10 cellular contexts compared by ENCODE assay signal in genomic region chr4:115113382-115114106, GRCh38. TPM values are rescaled to one million over a fixed set of nuclear protein-coding genes. Genes with fewer than 3 reads are reported as not detected.
DNase-seq lines count a peak whose midpoint lies in the region; ATAC-seq and TF ChIP-seq lines count a peak whose summit lies in the region.
"Had no signal": no experiment of that assay in that cellular context is flagged by ENCODE, and none has a peak within 500 bp of the region (broad histone marks: within the 10 kb centered on the region; RNA-seq: fewer than 3 reads in every experiment).

Gene NDST4, minus strand, starts transcription at chr4:115113620. Its CDS starts 36,584 bp downstream, at chr4:115077036.

- H3K36me3 ChIP-seq in A673 (ENCODE audit: insufficient read depth, low read length, poor library complexity, severe bottlenecking) (no peaks in the 10 kb centered on the region), WERI-Rb-1 (no peaks in the 10 kb centered on the region)
- H3K36me3 ChIP-seq: BLaER1 treated with 17β-estradiol and CSF1 and Interleukin-3, amounts not matched to agents 10 nM and 100 nM had no signal

- peaks cover 23% of the 10 kb centered on the region for H3K4me1 ChIP-seq in A673 (ENCODE audit: insufficient read depth, low read length, poor library complexity, severe bottlenecking)
- H3K4me1 ChIP-seq: BLaER1 treated with 17β-estradiol and CSF1 and Interleukin-3, amounts not matched to agents 10 nM and 100 nM had no signal

- no peak for TF ChIP-seq CTCF in A673 (conservative IDR thresholded peaks at IDR 0.05; ENCODE audit: low read depth, low read length)
- TF ChIP-seq CTCF in WERI-Rb-1 (IDR thresholded peaks at IDR 0.05; ENCODE audit: low read depth, low read length), result peak; percentile 33; the same call in 1 of the 2 replicates

- H3K27me3 ChIP-seq in A673 (replicated peaks; ENCODE audit: insufficient read depth, low read depth, low read length, poor library complexity), result no peaks in the 10 kb centered on the region
- no peaks in the 10 kb centered on the region for H3K27me3 ChIP-seq in WERI-Rb-1 (ENCODE audit: insufficient read depth, low read depth, severe bottlenecking)
- H3K27me3 ChIP-seq: BLaER1 treated with 17β-estradiol and CSF1 and Interleukin-3, amounts not matched to agents 10 nM and 100 nM had no signal

- POLR2A ChIA-PET in A673 (lab: Charles Lee; ENCODE audit: low non-redundant PET), result interaction anchor here (0.6 to 0.7 kb wide), 3 partner anchors 15 to 752 kb away, joined by 3 read pairs; no protein-coding TSS in a partner anchor

- H3K27ac ChIP-seq in A673 (ENCODE audit: low read depth, low read length, poor library complexity, severe bottlenecking), result peak within 1 kb of the TSS; percentile 81
- peak within 1 kb of the TSS; percentile 12 for H3K27ac ChIP-seq in WERI-Rb-1
- H3K27ac ChIP-seq: BLaER1 treated with 17β-estradiol and CSF1 and Interleukin-3, amounts not matched to agents 10 nM and 100 nM had no signal

- H3K9me3 ChIP-seq in A673 (ENCODE audit: low read depth, low read length, poor library complexity, severe bottlenecking) (no peaks in the 10 kb centered on the region), WERI-Rb-1 (ENCODE audit: severe bottlenecking) (no peaks in the 10 kb centered on the region)
- H3K9me3 ChIP-seq: BLaER1 treated with 17β-estradiol and CSF1 and Interleukin-3, amounts not matched to agents 10 nM and 100 nM had no signal

- peak; percentile 98 for DNase-seq in A673 (ENCODE audit: low spot score)
- DNase-seq in NCI-H1417 (lab: John Stamatoyannopoulos, UW), result peak; percentile 10 to 87 (median 63)
- peak; percentile 63 for DNase-seq in WERI-Rb-1
- DNase-seq in left kidney (ENCODE audit: low read depth, low spot score), result peak; percentile 82
- no peak for DNase-seq in NK-92 treated with Interleukin-12 subunit alpha and Interleukin-12 subunit beta, amount 100 ng/mL, for 24 hours (lab: John Stamatoyannopoulos, UW)
- DNase-seq in HCEC 1CT, result no peak
- DNase-seq in activated effector memory CD4-positive, alpha-beta T cell treated with anti-CD3 and anti-CD28 coated beads, Interleukin-2, amount 50 U/mL, for 16 hours, result no peak

- intact Hi-C loops in A673 (cut with micrococcal nuclease; ENCODE audit: unreplicated experiment), result loop anchor here (2.0 to 5.0 kb wide), 3 partner anchors 115 to 726 kb away; no protein-coding TSS in a partner anchor

- CTCF ChIA-PET in A673 (lab: Charles Lee), result no interaction called here

- TSS peak; percentile 61 for BruUV-seq in A673 (replicated peaks; lab: Mats Ljungman, UMichigan)

- no peak for ATAC-seq in HG02623 (IDR thresholded peaks at IDR 0.05; ENCODE audit: unreplicated experiment)

- peak within 1 kb of the TSS; percentile 56 for H3K4me3 ChIP-seq in A673 (ENCODE audit: low read depth, low read length, poor library complexity, severe bottlenecking)
- peak within 1 kb of the TSS; percentile 54 for H3K4me3 ChIP-seq in WERI-Rb-1 (ENCODE audit: low read depth, low read length)
- H3K4me3 ChIP-seq: BLaER1 treated with 17β-estradiol and CSF1 and Interleukin-3, amounts not matched to agents 10 nM and 100 nM had no signal

RNA-seq across cellular contexts. Expression of gene NDST4, which starts in this region (rescaled TPM):
- 32.8 and 38.9 TPM in 2 replicates for total RNA-seq in A673 (2021)
- total RNA-seq: glomerular endothelial cell had no signal

Comparison
In these comparisons a context has a peak if more than half of its experiments do, and no peak if none do; other contexts are left out.
1. DNase-seq: peak in A673 (single experiment), NCI-H1417 (3 of 3), WERI-Rb-1 (single experiment) and left kidney (single experiment); none in NK-92 treated with Interleukin-12 subunit alpha and Interleukin-12 subunit beta, amount 100 ng/mL, for 24 hours (single experiment), HCEC 1CT (single experiment) and activated effector memory CD4-positive, alpha-beta T cell treated with anti-CD3 and anti-CD28 coated beads, Interleukin-2, amount 50 U/mL, for 16 hours (single experiment).